In genomic region chr7:143325215-143325614, GRCh38 we compare ENCODE assay signal across 1 cellular context.
TF ChIP-seq lines count a peak whose summit lies in the region.

No MANE protein-coding gene starts in this region.

TF ChIP-seq in A549, 52 proteins besides CTCF, POLR2A, EP300 and RAD21 (continued from another document):
- TF ChIP-seq, protein P1, sequence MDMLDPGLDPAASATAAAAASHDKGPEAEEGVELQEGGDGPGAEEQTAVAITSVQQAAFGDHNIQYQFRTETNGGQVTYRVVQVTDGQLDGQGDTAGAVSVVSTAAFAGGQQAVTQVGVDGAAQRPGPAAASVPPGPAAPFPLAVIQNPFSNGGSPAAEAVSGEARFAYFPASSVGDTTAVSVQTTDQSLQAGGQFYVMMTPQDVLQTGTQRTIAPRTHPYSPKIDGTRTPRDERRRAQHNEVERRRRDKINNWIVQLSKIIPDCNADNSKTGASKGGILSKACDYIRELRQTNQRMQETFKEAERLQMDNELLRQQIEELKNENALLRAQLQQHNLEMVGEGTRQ (IDR thresholded peaks at IDR 0.05): no peak
- no peak for TF ChIP-seq BCL3 (IDR thresholded peaks at IDR 0.05)
